In the genomic region with DNA sequence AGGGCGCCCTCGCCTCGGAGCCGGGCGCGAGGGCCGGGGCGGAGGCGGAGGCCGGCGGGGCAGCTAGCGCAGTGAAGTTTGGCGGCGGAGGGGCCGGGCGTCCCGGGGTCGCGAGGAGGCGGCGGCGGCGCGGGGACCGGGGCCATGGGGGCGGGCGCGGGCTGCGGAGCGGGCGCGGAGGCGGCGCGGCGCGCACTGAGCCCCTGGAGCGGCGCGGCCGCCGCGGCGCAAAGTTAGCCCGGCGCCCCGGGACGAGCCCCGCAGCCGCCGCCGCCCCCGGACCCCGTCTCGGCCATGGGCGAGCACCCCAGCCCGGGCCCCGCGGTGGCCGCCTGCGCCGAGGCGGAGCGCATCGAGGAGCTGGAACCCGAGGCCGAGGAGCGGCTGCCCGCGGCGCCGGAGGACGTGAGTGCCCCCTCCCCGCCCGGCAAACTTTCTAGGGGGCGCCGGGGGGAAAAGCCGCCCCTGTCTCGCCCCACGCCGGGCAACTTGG, we compare ENCODE assay signal across 11 cellular contexts. TPM values are rescaled to one million over a fixed set of nuclear protein-coding genes. Genes with fewer than 3 reads are reported as not detected.
A peak's percentile ranks its signal among the peaks of the same experiment; 100 is the strongest.
DNase-seq lines count a peak whose midpoint lies in the region; ATAC-seq and TF ChIP-seq lines count a peak whose summit lies in the region.
"Had no signal": no experiment of that assay in that cellular context is flagged by ENCODE, and none has a peak within 500 bp of the region (broad histone marks: within the 10 kb centered on the region; RNA-seq: fewer than 3 reads in every experiment).

No MANE protein-coding gene starts in this region.

- no peak overlapping the region for H4K91ac ChIP-seq in mesenchymal stem cell (ENCODE audit: low read length)

- no peak for TF ChIP-seq POLR2A in vagina (IDR thresholded peaks at IDR 0.05)

- in situ Hi-C loops in brain microvascular endothelial cell (cut with HindIII; ENCODE audit: low pct_ligation_motif_present, low sequenced_read_pairs) = no loop called here

- H3K23ac ChIP-seq in mesenchymal stem cell (ENCODE audit: low read length in 2 of 2) = peak overlapping the region in 1 of 2 experiments; percentile 92

- H3K4me3 ChIP-seq in heart right ventricle (peak overlapping the region; percentile 56 to 85 (median 66)), brain microvascular endothelial cell (ENCODE audit: low read depth, low read length) (peak overlapping the region; percentile 40), mesenchymal stem cell (ENCODE audit: insufficient read depth in 1 of 2, low read depth in 1 of 2, low read length in 2 of 2) (peak overlapping the region; percentile 51 to 58), vagina (peak overlapping the region; percentile 67 to 97)
- H3K4me3 ChIP-seq: mucosa of descending colon had no signal

- no peak overlapping the region for H2BK12ac ChIP-seq in mesenchymal stem cell (ENCODE audit: low read length in 2 of 2)

- H3K79me1 ChIP-seq in mesenchymal stem cell (replicated peaks; ENCODE audit: low read length, poor library complexity, severe bottlenecking) = no peaks in the 10 kb centered on the region

- peak overlapping the region; percentile 98 for H3K4me2 ChIP-seq in mesenchymal stem cell (ENCODE audit: low read length, poor library complexity, severe bottlenecking)

- DNase-seq in heart right ventricle = no peak
- DNase-seq in Right ventricle myocardium inferior (ENCODE audit: missing footprints) = no peak
- no peak for DNase-seq in brain microvascular endothelial cell
- no peak for DNase-seq in mesenchymal stem cell
- no peak for DNase-seq in vagina (ENCODE audit: extremely low spot score in 2 of 2)
- no peak for DNase-seq in AG08395 (ENCODE audit: low spot score)
- DNase-seq: Karpas-422, SW 1271 had no signal

- H3K14ac ChIP-seq in mesenchymal stem cell (ENCODE audit: low read length in 2 of 2) = no peak overlapping the region

- intact Hi-C loops in heart right ventricle (cut with DNase I) = no loop called here
- intact Hi-C loops in Right ventricle myocardium inferior (cut with DNase I) = no loop called here
- intact Hi-C loops in vagina (cut with DNase I) = no loop called here

- no peak overlapping the region for H3K4ac ChIP-seq in mesenchymal stem cell (ENCODE audit: low read depth in 1 of 2, low read length in 2 of 2)

- ATAC-seq in heart right ventricle (no peak), Right ventricle myocardium inferior (no peak), HG02798 (IDR thresholded peaks at IDR 0.05; ENCODE audit: poor library complexity, unreplicated experiment) (no peak), GM21723 (IDR thresholded peaks at IDR 0.05; ENCODE audit: unreplicated experiment) (no peak)

- H2BK15ac ChIP-seq in mesenchymal stem cell (ENCODE audit: low read depth, poor library complexity, severe bottlenecking) = peak overlapping the region; percentile 64

- no peak overlapping the region for H2AFZ ChIP-seq in mesenchymal stem cell (ENCODE audit: low read depth, low read length)

- H4K8ac ChIP-seq in mesenchymal stem cell (ENCODE audit: low read length) = no peak overlapping the region

- H3K4me1 ChIP-seq in heart right ventricle = peaks cover 10 to 34% (median 23%) of the 10 kb centered on the region in 9 donors
- peaks cover 18% of the 10 kb centered on the region for H3K4me1 ChIP-seq in mesenchymal stem cell (ENCODE audit: control insufficient read depth, insufficient read depth, low read depth, low read length)
- H3K4me1 ChIP-seq in vagina = peaks cover 34% of the 10 kb centered on the region

- H3K36me3 ChIP-seq in heart right ventricle (no peaks in the 10 kb centered on the region), brain microvascular endothelial cell (replicated peaks) (no peaks in the 10 kb centered on the region), mesenchymal stem cell (ENCODE audit: control insufficient read depth in 1 of 2, insufficient read depth in 2 of 2, low read depth in 1 of 2, low read length in 2 of 2) (no peaks in the 10 kb centered on the region), vagina (no peaks in the 10 kb centered on the region)

- WGBS in heart right ventricle, 2 donors = 1% methylated on average over 45 to 80 of the region's 81 CpGs
- 1% methylated on average over 25 of the region's 81 CpGs for WGBS in mesenchymal stem cell

- no peak overlapping the region for H2AK5ac ChIP-seq in mesenchymal stem cell (ENCODE audit: low read length, severe bottlenecking)

- H3K27me3 ChIP-seq in heart right ventricle (peaks cover 4 to 82% (median 56%) of the 10 kb centered on the region in 7 donors), brain microvascular endothelial cell (replicated peaks) (peaks cover 43% of the 10 kb centered on the region), mesenchymal stem cell (ENCODE audit: control insufficient read depth in 1 of 2, insufficient read depth in 1 of 2, low read length in 2 of 2) (peaks cover 87 to 88% of the 10 kb centered on the region in 2 experiments), vagina (no peaks in the 10 kb centered on the region)

- H2BK120ac ChIP-seq in mesenchymal stem cell (ENCODE audit: low read depth, low read length) = no peak overlapping the region

- no peak overlapping the region for H3K9ac ChIP-seq in mesenchymal stem cell (ENCODE audit: low read length)

- H3K18ac ChIP-seq in mesenchymal stem cell (ENCODE audit: low read depth in 1 of 2, low read length in 2 of 2) = no peak overlapping the region

- H3K9me3 ChIP-seq in heart right ventricle = no peaks in the 10 kb centered on the region
- no peaks in the 10 kb centered on the region for H3K9me3 ChIP-seq in mesenchymal stem cell (ENCODE audit: control insufficient read depth, low read length)
- H3K9me3 ChIP-seq in vagina = no peaks in the 10 kb centered on the region
- H3K9me3 ChIP-seq: mucosa of descending colon had no signal

- TF ChIP-seq CTCF in heart right ventricle (IDR thresholded peaks at IDR 0.05) (no peak), brain microvascular endothelial cell (IDR thresholded peaks at IDR 0.05; ENCODE audit: low read depth, low read length, missing control alignments) (no peak), vagina (IDR thresholded peaks at IDR 0.05) (no peak)

- no peak overlapping the region for H2BK5ac ChIP-seq in mesenchymal stem cell (ENCODE audit: low read depth, low read length, poor library complexity, severe bottlenecking)

- H3K27ac ChIP-seq in heart right ventricle = no peak overlapping the region
- H3K27ac ChIP-seq in brain microvascular endothelial cell = no peak overlapping the region
- no peak overlapping the region for H3K27ac ChIP-seq in mesenchymal stem cell (ENCODE audit: low read length, poor library complexity, severe bottlenecking)
- H3K27ac ChIP-seq in vagina = peak overlapping the region; percentile 72

RNA-seq across cellular contexts. Expression of a gene that starts 0.3 kb away (rescaled TPM):
- total RNA-seq in heart right ventricle (1 to 10 TPM in 1 of 10 donors, under 1 TPM in 7, not detected in 2; 0.07 to 2.0 (median 0.30) TPM), Right ventricle myocardium inferior (3.4 TPM), vagina (1.7 TPM)
- 1 to 10 TPM in 1 of 2 donors, under 1 TPM in 1; 0.13 to 3.7 TPM for polyA plus RNA-seq in heart right ventricle
- polyA plus RNA-seq in mesenchymal stem cell (2013, experiment 1 of 2) = 0.01 TPM
- 0.01 TPM for polyA plus RNA-seq in mesenchymal stem cell (2013, experiment 2 of 2)
